1 cellular context compared by ENCODE assay signal in genomic region chr12:93846936-93847516, GRCh38.
TF ChIP-seq lines count a peak whose summit lies in the region.

No MANE protein-coding gene starts in this region.

TF ChIP-seq in GM12878, 131 proteins besides CTCF, POLR2A, EP300 and RAD21 (continued from another document):
- TF ChIP-seq SRF (IDR thresholded peaks at IDR 0.05; ENCODE audit: low read depth in 2 of 2, low read length in 2 of 2): no peak
- no peak for TF ChIP-seq MYB (IDR thresholded peaks at IDR 0.05; ENCODE audit: borderline replicate concordance, low read depth, low read length)
- TF ChIP-seq NR2C1 (IDR thresholded peaks at IDR 0.05): no peak
- TF ChIP-seq LARP7 (IDR thresholded peaks at IDR 0.05): no peak
- no peak for TF ChIP-seq CREB1 (IDR thresholded peaks at IDR 0.05; ENCODE audit: low read depth)
- TF ChIP-seq MTA3 (IDR thresholded peaks at IDR 0.05; ENCODE audit: borderline replicate concordance, low read length): no peak
- no peak for TF ChIP-seq GABPA (IDR thresholded peaks at IDR 0.05; ENCODE audit: low read depth)
- no peak for TF ChIP-seq REST (IDR thresholded peaks at IDR 0.05; ENCODE audit: low read depth, low read length)
